8 cellular contexts compared by ENCODE assay signal in genomic region chr19:58182577-58182988, GRCh38.
DNase-seq lines count a peak whose midpoint lies in the region; ATAC-seq lines count a peak whose summit lies in the region.

No MANE protein-coding gene starts in this region.

- H3K9me3 Mint-ChIP-seq in activated naive CD8-positive, alpha-beta T cell treated with anti-CD3 and anti-CD28 coated beads, Interleukin-2, amount 50 U/mL, for 24 hours = peaks cover 43% of the 10 kb centered on the region

- H3K27ac ChIP-seq in layer of hippocampus (ENCODE audit: low read depth, low read length) = peak overlapping the region; percentile 99

- peaks cover 22% of the 10 kb centered on the region for H3K4me1 Mint-ChIP-seq in activated naive CD8-positive, alpha-beta T cell treated with anti-CD3 and anti-CD28 coated beads, Interleukin-2, amount 50 U/mL, for 24 hours

- no peaks in the 10 kb centered on the region for H3K27me3 ChIP-seq in layer of hippocampus (ENCODE audit: control insufficient read depth, insufficient read depth, low read length)

- ATAC-seq in GM18502 (IDR thresholded peaks at IDR 0.05; ENCODE audit: poor library complexity, unreplicated experiment) = peak; percentile 2
- ATAC-seq in activated naive CD8-positive, alpha-beta T cell treated with anti-CD3 and anti-CD28 coated beads, Interleukin-2, amount 50 U/mL, for 24 hours = no peak
- ATAC-seq in GM18511 (IDR thresholded peaks at IDR 0.05; ENCODE audit: unreplicated experiment) = no peak
- no peak for ATAC-seq in GM19467 (IDR thresholded peaks at IDR 0.05; ENCODE audit: unreplicated experiment)

- DNase-seq in NCI-H226 (peak; percentile 92), NCI-H146 (lab: John Stamatoyannopoulos, UW) (no peak)
- peak; percentile 89 for DNase-seq in activated naive CD8-positive, alpha-beta T cell treated with anti-CD3 and anti-CD28 coated beads, Interleukin-2, amount 50 U/mL, for 24 hours
- DNase-seq in stimulated activated CD8-positive, alpha-beta memory T cell treated with anti-CD3 and anti-CD28 coated beads, Interleukin-12 subunit alpha, Interleukin-12 subunit beta, amount 100 ng/mL, for 24 hours (ENCODE audit: extremely low read depth) = peak; percentile 60

- H3K27me3 Mint-ChIP-seq in activated naive CD8-positive, alpha-beta T cell treated with anti-CD3 and anti-CD28 coated beads, Interleukin-2, amount 50 U/mL, for 24 hours = no peaks in the 10 kb centered on the region

- H3K27ac Mint-ChIP-seq in activated naive CD8-positive, alpha-beta T cell treated with anti-CD3 and anti-CD28 coated beads, Interleukin-2, amount 50 U/mL, for 24 hours = peak overlapping the region; percentile 98

- H3K4me3 Mint-ChIP-seq in activated naive CD8-positive, alpha-beta T cell treated with anti-CD3 and anti-CD28 coated beads, Interleukin-2, amount 50 U/mL, for 24 hours = peak overlapping the region; percentile 90

- peaks cover 69% of the 10 kb centered on the region for H3K36me3 Mint-ChIP-seq in activated naive CD8-positive, alpha-beta T cell treated with anti-CD3 and anti-CD28 coated beads, Interleukin-2, amount 50 U/mL, for 24 hours (ENCODE audit: low read depth)
